Comparison of ENCODE assay signal across 12 cellular contexts in the genomic region with DNA sequence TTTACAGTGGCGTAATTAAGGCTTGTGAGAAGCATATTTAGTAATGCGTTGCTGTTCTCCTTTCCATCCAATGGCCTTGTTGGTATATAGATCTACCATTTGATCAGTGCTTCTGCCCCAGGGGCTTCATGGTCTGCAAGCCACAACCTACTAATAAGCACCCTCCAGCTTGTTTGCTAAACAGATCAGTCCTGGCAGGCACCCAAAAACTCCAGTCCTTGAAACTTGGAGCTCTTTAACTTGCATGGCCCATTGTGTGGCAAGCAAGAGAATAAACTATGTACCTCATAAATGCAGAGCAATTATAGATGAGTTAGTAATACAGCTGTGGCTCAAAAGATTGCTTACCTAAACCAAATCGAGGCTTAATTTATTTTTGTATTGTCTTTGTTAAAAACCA.
DNase-seq lines count a peak whose midpoint lies in the region; ATAC-seq and TF ChIP-seq lines count a peak whose summit lies in the region.
"Had no signal": no experiment of that assay in that cellular context is flagged by ENCODE, and none has a peak within 500 bp of the region (broad histone marks: within the 10 kb centered on the region; RNA-seq: fewer than 3 reads in every experiment).

No MANE protein-coding gene starts in this region.

- no peak overlapping the region for H3K23ac ChIP-seq in trophoblast cell (ENCODE audit: low read length)

- H2BK120ac ChIP-seq in trophoblast cell (ENCODE audit: insufficient read depth, low read length, poor library complexity): no peak overlapping the region

- no peak for TF ChIP-seq CTCF in PC-3 (conservative IDR thresholded peaks at IDR 0.05; ENCODE audit: low read depth, low read length)
- no peak for TF ChIP-seq CTCF in RWPE1 (conservative IDR thresholded peaks at IDR 0.05; ENCODE audit: low read depth)
- no peak for TF ChIP-seq CTCF in GM13976 (IDR thresholded peaks at IDR 0.05; ENCODE audit: borderline replicate concordance, control extremely low read depth, extremely low read depth, insufficient read depth, missing control alignments)

- H3K27me3 ChIP-seq in PC-3 (ENCODE audit: low read length) (no peaks in the 10 kb centered on the region), trophoblast cell (ENCODE audit: insufficient read depth, low read length) (no peaks in the 10 kb centered on the region)
- H3K27me3 ChIP-seq: BLaER1 treated with 17β-estradiol and CSF1 and Interleukin-3, amounts not matched to agents 10 nM and 100 nM; pancreas had no signal

- no peak overlapping the region for H2BK5ac ChIP-seq in trophoblast cell (ENCODE audit: low read depth, low read length, poor library complexity)

- H3K79me2 ChIP-seq in PC-3 (ENCODE audit: low read length) (no peaks in the 10 kb centered on the region), trophoblast cell (ENCODE audit: control insufficient read depth, insufficient read depth, low read length, poor library complexity) (no peaks in the 10 kb centered on the region)

- no peak overlapping the region for H3K14ac ChIP-seq in trophoblast cell (ENCODE audit: low read length)

- H3K4me1 ChIP-seq in PC-3 (ENCODE audit: insufficient read depth, low read length): no peaks in the 10 kb centered on the region
- H3K4me1 ChIP-seq in trophoblast cell (ENCODE audit: control insufficient read depth in 1 of 2, insufficient read depth in 2 of 2, low read length in 2 of 2): peaks cover 0 to 3% of the 10 kb centered on the region in 2 experiments
- H3K4me1 ChIP-seq: BLaER1 treated with 17β-estradiol and CSF1 and Interleukin-3, amounts not matched to agents 10 nM and 100 nM; pancreas had no signal

- H3K79me1 ChIP-seq in trophoblast cell (ENCODE audit: low read length): no peaks in the 10 kb centered on the region

- no peak overlapping the region for H2AK5ac ChIP-seq in trophoblast cell (ENCODE audit: low read length)

- H3K36me3 ChIP-seq in PC-3 (ENCODE audit: low read depth, low read length): no peaks in the 10 kb centered on the region
- H3K36me3 ChIP-seq in trophoblast cell (ENCODE audit: control insufficient read depth in 1 of 2, insufficient read depth in 2 of 2, low read length in 2 of 2): no peaks in the 10 kb centered on the region
- H3K36me3 ChIP-seq: BLaER1 treated with 17β-estradiol and CSF1 and Interleukin-3, amounts not matched to agents 10 nM and 100 nM; pancreas had no signal

- H3F3A ChIP-seq in PC-3 (ENCODE audit: low read length, unreplicated experiment): no peaks in the 10 kb centered on the region

- H4K12ac ChIP-seq in trophoblast cell (ENCODE audit: low read depth, low read length): no peak overlapping the region

- no peak overlapping the region for H3K9ac ChIP-seq in PC-3 (ENCODE audit: low read length)
- H3K9ac ChIP-seq in trophoblast cell (ENCODE audit: low read length): no peak overlapping the region
- H3K9ac ChIP-seq: BLaER1 treated with 17β-estradiol and CSF1 and Interleukin-3, amounts not matched to agents 10 nM and 100 nM had no signal

- H4K91ac ChIP-seq in trophoblast cell (ENCODE audit: low read depth, low read length): no peak overlapping the region

- H3K4me3 ChIP-seq in PC-3 (ENCODE audit: low read length) (no peak overlapping the region), trophoblast cell (ENCODE audit: low read depth, low read length) (no peak overlapping the region)
- H3K4me3 ChIP-seq: BLaER1 treated with 17β-estradiol and CSF1 and Interleukin-3, amounts not matched to agents 10 nM and 100 nM; pancreas had no signal

- H3K4me2 ChIP-seq in PC-3 (ENCODE audit: low read length) (no peak overlapping the region), trophoblast cell (ENCODE audit: low read length) (no peak overlapping the region)
- H3K4me2 ChIP-seq: BLaER1 treated with 17β-estradiol and CSF1 and Interleukin-3, amounts not matched to agents 10 nM and 100 nM had no signal

- no peaks in the 10 kb centered on the region for H3K9me3 ChIP-seq in PC-3 (ENCODE audit: low read length)
- H3K9me3 ChIP-seq in trophoblast cell (ENCODE audit: insufficient read depth, low read depth, low read length): no peaks in the 10 kb centered on the region
- H3K9me3 ChIP-seq: BLaER1 treated with 17β-estradiol and CSF1 and Interleukin-3, amounts not matched to agents 10 nM and 100 nM; pancreas had no signal

- no TSS peak for BruUV-seq in PC-3 (replicated peaks; lab: Mats Ljungman, UMichigan)

- ATAC-seq in PC-3 (no peak), left lobe of liver (peak; percentile 45)
- ATAC-seq: activated CD4-positive, alpha-beta T cell treated with anti-CD3 and anti-CD28 coated beads for 36 hours; pancreas had no signal

- no peak overlapping the region for H3K18ac ChIP-seq in trophoblast cell (ENCODE audit: low read length)

- no peak overlapping the region for H3K4ac ChIP-seq in trophoblast cell (ENCODE audit: low read depth, low read length)

- WGBS in trophoblast cell (ENCODE audit: extremely low coverage, insufficient coverage, insufficient read length): no CpG with 5 or more reads among the region's 3 CpGs

- H3K9me2 ChIP-seq in PC-3 (replicated peaks; ENCODE audit: low read length): no peaks in the 10 kb centered on the region

- no peaks in the 10 kb centered on the region; the same call in 1 of the 2 replicates for H4K20me1 ChIP-seq in PC-3 (ENCODE audit: low read length)
- H4K20me1 ChIP-seq: BLaER1 treated with 17β-estradiol and CSF1 and Interleukin-3, amounts not matched to agents 10 nM and 100 nM had no signal

- intact Hi-C loops in PC-3 (cut with micrococcal nuclease): no loop called here

- H3K27ac ChIP-seq in PC-3 (ENCODE audit: low read length): no peak overlapping the region
- no peak overlapping the region for H3K27ac ChIP-seq in RWPE1
- no peak overlapping the region for H3K27ac ChIP-seq in trophoblast cell (ENCODE audit: low read depth, low read length)
- H3K27ac ChIP-seq: BLaER1 treated with 17β-estradiol and CSF1 and Interleukin-3, amounts not matched to agents 10 nM and 100 nM; pancreas had no signal

- CTCF ChIA-PET in PC-3 (lab: Charles Lee): no interaction called here
- CTCF ChIA-PET in RWPE1 (lab: Yijun Ruan, JAX): no interaction called here

- no peak overlapping the region for H4K8ac ChIP-seq in trophoblast cell (ENCODE audit: low read depth, low read length)

- in situ Hi-C loops in GM13976 (cut with MboI; ENCODE audit: low sequenced_read_pairs, unreplicated experiment): no loop called here

- DNase-seq in DMS53 treated with DMSO at 0.1 percent for 48 hours (lab: John Stamatoyannopoulos, UW; ENCODE audit: unreplicated experiment): peak; percentile 34
- peak; percentile 33 to 46 for DNase-seq in NCI-H187 (lab: John Stamatoyannopoulos, UW)
- DNase-seq in PC-3: peak; percentile 14
- peak; percentile 51 for DNase-seq in left lobe of liver (ENCODE audit: low spot score)
- DNase-seq in RWPE1 (ENCODE audit: low spot score): no peak
- no peak for DNase-seq in GDM1 (lab: John Stamatoyannopoulos, UW)
- no peak for DNase-seq in GM13976 (ENCODE audit: low spot score)
- no peak for DNase-seq in trophoblast cell
- DNase-seq: activated CD4-positive, alpha-beta T cell treated with anti-CD3 and anti-CD28 coated beads for 36 hours; hippocampal formation had no signal

- POLR2A ChIA-PET in PC-3 (lab: Charles Lee; ENCODE audit: unreplicated experiment): no interaction called here
- POLR2A ChIA-PET in RWPE1 (lab: Yijun Ruan, JAX; ENCODE audit: low non-redundant PET): no interaction called here

- H2BK12ac ChIP-seq in trophoblast cell (ENCODE audit: low read length): no peak overlapping the region

- H2AFZ ChIP-seq in PC-3 (ENCODE audit: low read length) (no peak overlapping the region), trophoblast cell (ENCODE audit: insufficient read depth, low read length, poor library complexity) (no peak overlapping the region)

Comparison
In these comparisons a context has a peak if more than half of its experiments do, and no peak if none do; other contexts are left out.
1. DNase-seq: peak in DMS53 treated with DMSO at 0.1 percent for 48 hours (single experiment), NCI-H187 (2 of 2), PC-3 (single experiment) and left lobe of liver (single experiment); none in RWPE1 (single experiment), GDM1 (single experiment), GM13976 (single experiment) and trophoblast cell (0 of 2).